ENCODE assay signal across 22 cellular contexts in the genomic region with DNA sequence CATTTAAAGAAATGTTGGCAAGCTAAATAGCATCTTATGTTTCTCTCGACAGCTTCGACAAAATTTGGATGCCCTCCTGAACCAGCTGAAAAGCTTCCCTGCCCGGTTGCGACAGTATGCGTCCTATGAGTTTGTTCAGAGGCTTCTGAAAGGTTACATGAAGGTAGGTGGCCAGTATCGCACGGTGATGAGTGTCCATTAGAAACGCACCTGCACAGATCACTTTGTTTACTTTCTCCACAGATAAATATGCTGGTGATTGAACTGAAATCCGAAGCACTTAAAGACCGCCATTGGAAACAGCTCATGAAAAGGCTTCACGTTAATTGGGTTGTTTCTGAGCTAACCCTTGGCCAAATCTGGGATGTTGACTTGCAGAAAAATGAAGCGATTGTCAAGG.
"Had no signal": no experiment of that assay in that cellular context is flagged by ENCODE, and none has a peak within 500 bp of the region (broad histone marks: within the 10 kb centered on the region; RNA-seq: fewer than 3 reads in every experiment).

No MANE protein-coding gene starts in this region.

- H3K27ac ChIP-seq: coronary artery, dorsolateral prefrontal cortex, gastroesophageal sphincter, ovary, right lobe of liver, thoracic aorta had no signal

- H3K36me3 ChIP-seq: ovary had no signal

- H3K4me1 ChIP-seq: gastroesophageal sphincter, right lobe of liver had no signal

- DNase-seq: activated CD4-positive, alpha-beta T cell treated with anti-CD3 and anti-CD28 coated beads for 48 hours; activated CD4-positive, alpha-beta T cell treated with anti-CD3 and anti-CD28 coated beads, Interleukin-2, amount 50 U/mL, for 48 hours; activated CD4-positive, CD25-positive, alpha-beta regulatory T cell; activated CD8-positive, alpha-beta memory T cell treated with anti-CD3 and anti-CD28 coated beads for 24 hours; activated effector memory CD4-positive, alpha-beta T cell treated with Interleukin-2 at 50 U/mL for 16 hours; activated naive CD4-positive, alpha-beta T cell treated with Interleukin-2 at 50 U/mL for 16 hours; anterior cingulate cortex; dorsolateral prefrontal cortex; effector memory CD4-positive, alpha-beta T cell; hippocampal formation; kidney; left colon; midbrain; naive thymus-derived CD4-positive, alpha-beta T cell; ovary; right lobe of liver; stimulated activated CD4-positive, alpha-beta T cell treated with anti-CD3 and anti-CD28 coated beads, Interleukin-12 subunit alpha, Interleukin-12 subunit beta, amount 100 ng/mL, for 4 hours; stimulated activated CD4-positive, alpha-beta T cell treated with anti-CD3 and anti-CD28 coated beads, Interleukin-4, amount 100 ng/mL, for 1 hour; trophoblast cell had no signal

- ATAC-seq: gastroesophageal sphincter; left colon; naive thymus-derived CD4-positive, alpha-beta T cell; right lobe of liver had no signal

- H3K9me3 ChIP-seq: gastroesophageal sphincter, ovary, right lobe of liver, thoracic aorta had no signal

- H3K27me3 ChIP-seq: dorsolateral prefrontal cortex, gastroesophageal sphincter, ovary, right lobe of liver had no signal

- H3K4me3 ChIP-seq: coronary artery, dorsolateral prefrontal cortex, gastroesophageal sphincter, ovary, right lobe of liver, thoracic aorta had no signal
